23 cellular contexts compared by ENCODE assay signal in genomic region chr1:237258871-237259270, GRCh38.
DNase-seq lines count a peak whose midpoint lies in the region; ATAC-seq, FAIRE-seq and TF ChIP-seq lines count a peak whose summit lies in the region.
"Had no signal": no experiment of that assay in that cellular context is flagged by ENCODE, and none has a peak within 500 bp of the region (broad histone marks: within the 10 kb centered on the region; RNA-seq: fewer than 3 reads in every experiment).

No MANE protein-coding gene starts in this region.

- no peaks in the 10 kb centered on the region for H3K9me3 ChIP-seq in esophagus muscularis mucosa
- H3K9me3 ChIP-seq in left lung: no peaks in the 10 kb centered on the region
- H3K9me3 ChIP-seq: HAP-1, mucosa of descending colon had no signal

- TF ChIP-seq CTCF in esophagus muscularis mucosa (IDR thresholded peaks at IDR 0.05) (no peak), left lung (IDR thresholded peaks at IDR 0.05) (no peak)

- TF ChIP-seq POLR2A in esophagus muscularis mucosa (IDR thresholded peaks at IDR 0.05; ENCODE audit: low read depth) (no peak), H54 (IDR thresholded peaks at IDR 0.05; ENCODE audit: low read depth, low read length) (no peak)

- H3K27ac ChIP-seq in esophagus muscularis mucosa (replicated peaks in 1 of 4) (peak overlapping the region; percentile 73 to 82 (median 77)), left lung (peak overlapping the region in 1 of 2 donors; percentile 0)
- H3K27ac ChIP-seq: neural progenitor cell had no signal

- peak; percentile 33 for ATAC-seq in left lung
- ATAC-seq: activated CD8-positive, alpha-beta T cell treated with anti-CD3 and anti-CD28 coated beads for 36 hours; mucosa of descending colon had no signal

- DNase-seq in NCI-H1694 treated with DMSO at 0.1 percent for 48 hours (lab: John Stamatoyannopoulos, UW) (peak; percentile 24), esophagus muscularis mucosa (ENCODE audit: extremely low spot score) (no peak), left lung (peak in 1 of 2 donors; percentile 36), ureter (ENCODE audit: low spot score) (peak; percentile 55), NCI-H69 (lab: John Stamatoyannopoulos, UW) (no peak), H54 (ENCODE audit: insufficient read length, low spot score) (no peak)
- DNase-seq in stimulated activated naive CD4-positive, alpha-beta T cell (lab: John Stamatoyannopoulos, UW): no peak
- DNase-seq: activated CD8-positive, alpha-beta T cell treated with anti-CD3 and anti-CD28 coated beads for 36 hours; activated naive CD4-positive, alpha-beta T cell; activated T-cell treated with anti-CD3 and anti-CD28 coated beads, Interleukin-2, amount 50 U/mL, for 24 hours; CD4-positive, alpha-beta T cell; effector CD4-positive, alpha-beta T cell; KG1; MV-4-11; NCI-H187; NCI-H2227 treated with DMSO at 0.1 percent for 48 hours; OCI-M1; SHP77 had no signal

- H3K36me3 ChIP-seq in esophagus muscularis mucosa (no peaks in the 10 kb centered on the region), left lung (no peaks in the 10 kb centered on the region)
- H3K36me3 ChIP-seq: HAP-1, neural progenitor cell had no signal

- peaks cover 28 to 58% (median 44%) of the 10 kb centered on the region in 4 donors for H3K4me1 ChIP-seq in esophagus muscularis mucosa
- H3K4me1 ChIP-seq in left lung: no peaks in the 10 kb centered on the region
- H3K4me1 ChIP-seq: HAP-1, neural progenitor cell had no signal

- H3K27me3 ChIP-seq in esophagus muscularis mucosa (no peaks in the 10 kb centered on the region), left lung (no peaks in the 10 kb centered on the region)
- H3K27me3 ChIP-seq: neural progenitor cell had no signal

- FAIRE-seq in H54 (lab: Jason Lieb, UNC): no peak
- FAIRE-seq: GM12891, GM19239 had no signal

- no peak for TF ChIP-seq EP300 in esophagus muscularis mucosa (IDR thresholded peaks at IDR 0.05)

- intact Hi-C loops in esophagus muscularis mucosa (cut with DNase I) (no loop called here), left lung (cut with DNase I) (no loop called here)

- H3K4me3 ChIP-seq in esophagus muscularis mucosa (no peak overlapping the region), left lung (no peak overlapping the region)
- H3K4me3 ChIP-seq: HAP-1, mucosa of descending colon, neural progenitor cell had no signal

Comparison
In these comparisons a context has a peak if more than half of its experiments do, and no peak if none do; other contexts are left out.
1. DNase-seq: peak in NCI-H1694 treated with DMSO at 0.1 percent for 48 hours (single experiment) and ureter (single experiment); none in esophagus muscularis mucosa (single experiment), NCI-H69 (single experiment), stimulated activated naive CD4-positive, alpha-beta T cell (0 of 6) and H54 (single experiment).